ENCODE assay signal across 1 cellular context in the genomic region with DNA sequence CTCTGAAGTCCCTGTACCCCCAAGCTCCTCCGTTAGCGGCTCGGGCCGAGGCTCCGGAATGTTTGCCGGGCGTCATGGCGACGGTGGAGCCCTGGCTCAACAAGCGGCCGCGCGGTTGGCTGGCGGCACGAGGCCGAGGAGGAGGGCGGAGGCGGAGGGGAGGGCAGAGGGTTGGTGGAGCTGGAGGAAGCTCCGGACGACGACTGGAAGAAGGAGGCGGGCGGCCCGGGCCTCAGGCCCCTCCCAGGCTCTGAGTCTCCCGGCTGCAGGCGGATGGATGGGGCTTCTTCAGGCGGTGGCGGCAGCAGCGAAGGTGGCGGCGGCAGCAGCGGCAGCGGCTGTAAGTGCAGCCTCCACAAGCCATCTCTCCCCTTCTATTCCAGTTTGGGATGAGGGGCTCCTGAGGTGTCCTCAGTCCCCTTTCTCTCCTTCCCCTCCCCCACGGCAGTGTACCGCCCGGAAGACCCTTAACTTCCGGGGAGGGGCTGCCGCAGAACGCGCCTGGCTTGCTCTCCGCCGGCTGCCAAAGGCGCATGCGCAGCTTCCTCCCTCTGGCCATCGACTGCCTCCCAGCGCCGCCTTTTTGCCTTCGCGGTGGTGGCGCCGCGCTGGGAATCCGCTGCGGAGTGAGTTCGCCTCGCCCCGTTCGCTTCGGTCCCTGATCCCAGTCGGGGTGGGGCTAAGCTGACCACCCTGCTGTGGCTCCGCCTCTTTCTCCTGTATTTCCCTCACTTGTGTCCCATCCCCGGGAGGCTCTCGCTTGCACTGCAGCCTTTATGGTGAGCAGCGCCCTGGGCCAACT.
TF ChIP-seq lines count a peak whose summit lies in the region.

A gene with protein sequence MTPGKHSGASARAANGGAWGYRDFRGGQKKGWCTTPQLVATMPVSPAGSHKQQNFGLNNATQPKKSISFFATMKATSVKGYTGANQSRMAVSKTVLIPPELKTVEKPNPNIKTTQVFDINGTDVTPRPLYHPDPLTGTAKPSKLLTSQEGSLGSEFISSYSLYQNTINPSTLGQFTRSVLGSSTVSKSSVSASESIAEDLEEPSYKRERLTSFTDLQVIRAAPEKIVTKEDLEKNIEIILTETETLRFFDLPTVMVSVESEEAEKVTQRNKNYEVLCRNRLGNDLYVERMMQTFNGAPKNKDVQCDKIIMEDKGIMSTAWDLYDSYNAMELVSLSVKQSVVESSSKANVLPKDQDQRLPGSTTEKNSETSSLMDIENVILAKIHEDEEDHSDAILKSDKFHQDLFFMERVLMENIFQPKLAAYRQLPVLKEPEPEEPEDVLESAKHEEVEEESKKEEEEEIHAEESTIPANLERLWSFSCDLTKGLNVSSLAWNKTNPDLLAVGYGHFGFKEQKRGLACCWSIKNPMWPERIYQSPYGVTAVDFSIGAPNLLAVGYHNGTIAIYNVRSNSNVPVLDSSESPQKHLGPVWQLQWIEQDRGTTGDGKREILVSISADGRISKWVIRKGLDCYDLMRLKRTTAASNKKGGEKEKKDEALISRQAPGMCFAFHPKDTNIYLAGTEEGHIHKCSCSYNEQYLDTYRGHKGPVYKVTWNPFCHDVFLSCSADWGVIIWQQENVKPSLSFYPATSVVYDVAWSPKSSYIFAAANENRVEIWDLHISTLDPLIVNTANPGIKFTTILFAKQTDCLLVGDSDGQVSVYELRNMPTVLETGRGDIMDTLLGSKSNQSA (minus strand): TSS at position 101 of the 802 bp plus-strand sequence. CDS start 25 bp downstream, at position 76.
Gene MIER1, plus strand, starts transcription at position 235 of the 802 bp plus-strand sequence. Its CDS starts 39 bp downstream, at position 274.

TF ChIP-seq in HepG2, 621 proteins besides CTCF, POLR2A, EP300 and RAD21 (continued from another document and continues in another):
- TF ChIP-seq, protein P1, sequence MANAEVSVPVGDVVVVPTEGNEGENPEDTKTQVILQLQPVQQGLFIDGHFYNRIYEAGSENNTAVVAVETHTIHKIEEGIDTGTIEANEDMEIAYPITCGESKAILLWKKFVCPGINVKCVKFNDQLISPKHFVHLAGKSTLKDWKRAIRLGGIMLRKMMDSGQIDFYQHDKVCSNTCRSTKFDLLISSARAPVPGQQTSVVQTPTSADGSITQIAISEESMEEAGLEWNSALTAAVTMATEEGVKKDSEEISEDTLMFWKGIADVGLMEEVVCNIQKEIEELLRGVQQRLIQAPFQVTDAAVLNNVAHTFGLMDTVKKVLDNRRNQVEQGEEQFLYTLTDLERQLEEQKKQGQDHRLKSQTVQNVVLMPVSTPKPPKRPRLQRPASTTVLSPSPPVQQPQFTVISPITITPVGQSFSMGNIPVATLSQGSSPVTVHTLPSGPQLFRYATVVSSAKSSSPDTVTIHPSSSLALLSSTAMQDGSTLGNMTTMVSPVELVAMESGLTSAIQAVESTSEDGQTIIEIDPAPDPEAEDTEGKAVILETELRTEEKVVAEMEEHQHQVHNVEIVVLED (CRISPR knock-in tag; IDR thresholded peaks at IDR 0.05; ENCODE audit: borderline replicate concordance), result peak; percentile 65; the same call in 1 of the 2 replicates
- TF ChIP-seq AKAP8 (CRISPR knock-in tag; IDR thresholded peaks at IDR 0.05) (no peak), MBNL3 (CRISPR knock-in tag; conservative IDR thresholded peaks at IDR 0.05) (no peak), ZNF572 (CRISPR knock-in tag; IDR thresholded peaks at IDR 0.05) (peak; percentile 59; the same call in 1 of the 2 replicates), ZNF34 (CRISPR knock-in tag; IDR thresholded peaks at IDR 0.05; ENCODE audit: borderline replicate concordance) (0 out of 2 replicates have a peak, but pooled peaks have one; percentile 50), ZNF501 (CRISPR knock-in tag; IDR thresholded peaks at IDR 0.05) (peak; percentile 75), REPIN1 (CRISPR knock-in tag; IDR thresholded peaks at IDR 0.05; ENCODE audit: borderline replicate concordance, low read depth) (peak; percentile 58), ZFP62 (CRISPR knock-in tag; IDR thresholded peaks at IDR 0.05) (no peak), MTF2 (CRISPR knock-in tag; IDR thresholded peaks at IDR 0.05; ENCODE audit: borderline replicate concordance) (no peak; the same call in 1 of the 2 replicates), MATR3 (CRISPR knock-in tag; IDR thresholded peaks at IDR 0.05) (no peak), FOXM1 (CRISPR knock-in tag; IDR thresholded peaks at IDR 0.05) (no peak), BCL3 (CRISPR knock-in tag; IDR thresholded peaks at IDR 0.05) (peak; percentile 55; the same call in 1 of the 2 replicates), KMT2B (CRISPR knock-in tag; IDR thresholded peaks at IDR 0.05) (peak; percentile 79), ZNF772 (CRISPR knock-in tag; IDR thresholded peaks at IDR 0.05) (0 out of 2 replicates have a peak, but pooled peaks have one; percentile 10), ZNF543 (CRISPR knock-in tag; IDR thresholded peaks at IDR 0.05) (peak; percentile 86), PAXIP1 (CRISPR knock-in tag; conservative IDR thresholded peaks at IDR 0.05) (peak; percentile 52), FOXC1 (CRISPR knock-in tag; IDR thresholded peaks at IDR 0.05; ENCODE audit: borderline replicate concordance) (peak; percentile 38; the same call in 1 of the 2 replicates), TSC22D2 (CRISPR knock-in tag; IDR thresholded peaks at IDR 0.05; ENCODE audit: borderline replicate concordance) (peak; percentile 35; the same call in 1 of the 2 replicates), SIN3A (IDR thresholded peaks at IDR 0.05; ENCODE audit: borderline replicate concordance, low read depth, low read length) (peak; percentile 94; the same call in 1 of the 2 replicates), ERF (CRISPR knock-in tag; IDR thresholded peaks at IDR 0.05) (peak; percentile 57; the same call in 1 of the 2 replicates), ZNF710 (CRISPR knock-in tag; IDR thresholded peaks at IDR 0.05; ENCODE audit: borderline replicate concordance) (peak; percentile 28; the same call in 1 of the 2 replicates), SIN3B (IDR thresholded peaks at IDR 0.05; ENCODE audit: low read length) (0 out of 2 replicates have a peak, but pooled peaks have one; percentile 25), GABPA (IDR thresholded peaks at IDR 0.05; ENCODE audit: low read depth, low read length) (peak; percentile 71), GABPA (CRISPR knock-in tag; IDR thresholded peaks at IDR 0.05; ENCODE audit: low read depth) (peak; percentile 92), ZKSCAN8 (CRISPR knock-in tag; IDR thresholded peaks at IDR 0.05; ENCODE audit: borderline replicate concordance) (peak; percentile 11; the same call in 1 of the 2 replicates), NAIF1 (CRISPR knock-in tag; IDR thresholded peaks at IDR 0.05; ENCODE audit: borderline replicate concordance) (0 out of 2 replicates have a peak, but pooled peaks have one; percentile 68), ZNF782 (CRISPR knock-in tag; IDR thresholded peaks at IDR 0.05; ENCODE audit: borderline replicate concordance) (peak; percentile 64; the same call in 1 of the 2 replicates), ZNF251 (CRISPR knock-in tag; IDR thresholded peaks at IDR 0.05) (no peak), RXRB (CRISPR knock-in tag; IDR thresholded peaks at IDR 0.05; ENCODE audit: borderline replicate concordance) (0 out of 2 replicates have a peak, but pooled peaks have one; percentile 31), ZNF121 (CRISPR knock-in tag; IDR thresholded peaks at IDR 0.05) (no peak), ZNF274 (CRISPR knock-in tag; IDR thresholded peaks at IDR 0.05) (peak; percentile 89), ZSCAN25 (CRISPR knock-in tag; IDR thresholded peaks at IDR 0.05) (peak; percentile 33; the same call in 1 of the 2 replicates), KAT8 (CRISPR knock-in tag; IDR thresholded peaks at IDR 0.05) (peak; percentile 90), RBFOX2 (IDR thresholded peaks at IDR 0.05; ENCODE audit: low read depth, low read length) (peak; percentile 93), YY1 (IDR thresholded peaks at IDR 0.05; ENCODE audit: insufficient read depth, insufficient replicate concordance, low read depth, low read length) (peak; percentile 61), STAG1 (CRISPR knock-in tag; IDR thresholded peaks at IDR 0.05) (no peak), TBX2 (CRISPR knock-in tag; IDR thresholded peaks at IDR 0.05; ENCODE audit: borderline replicate concordance) (peak; percentile 55; the same call in 1 of the 2 replicates)
- TF ChIP-seq, protein P2, sequence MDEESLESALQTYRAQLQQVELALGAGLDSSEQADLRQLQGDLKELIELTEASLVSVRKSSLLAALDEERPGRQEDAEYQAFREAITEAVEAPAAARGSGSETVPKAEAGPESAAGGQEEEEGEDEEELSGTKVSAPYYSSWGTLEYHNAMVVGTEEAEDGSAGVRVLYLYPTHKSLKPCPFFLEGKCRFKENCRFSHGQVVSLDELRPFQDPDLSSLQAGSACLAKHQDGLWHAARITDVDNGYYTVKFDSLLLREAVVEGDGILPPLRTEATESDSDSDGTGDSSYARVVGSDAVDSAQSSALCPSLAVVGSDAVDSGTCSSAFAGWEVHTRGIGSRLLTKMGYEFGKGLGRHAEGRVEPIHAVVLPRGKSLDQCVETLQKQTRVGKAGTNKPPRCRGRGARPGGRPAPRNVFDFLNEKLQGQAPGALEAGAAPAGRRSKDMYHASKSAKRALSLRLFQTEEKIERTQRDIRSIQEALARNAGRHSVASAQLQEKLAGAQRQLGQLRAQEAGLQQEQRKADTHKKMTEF (CRISPR knock-in tag; IDR thresholded peaks at IDR 0.05), result peak; percentile 73; the same call in 1 of the 2 replicates
- TF ChIP-seq, protein P3, sequence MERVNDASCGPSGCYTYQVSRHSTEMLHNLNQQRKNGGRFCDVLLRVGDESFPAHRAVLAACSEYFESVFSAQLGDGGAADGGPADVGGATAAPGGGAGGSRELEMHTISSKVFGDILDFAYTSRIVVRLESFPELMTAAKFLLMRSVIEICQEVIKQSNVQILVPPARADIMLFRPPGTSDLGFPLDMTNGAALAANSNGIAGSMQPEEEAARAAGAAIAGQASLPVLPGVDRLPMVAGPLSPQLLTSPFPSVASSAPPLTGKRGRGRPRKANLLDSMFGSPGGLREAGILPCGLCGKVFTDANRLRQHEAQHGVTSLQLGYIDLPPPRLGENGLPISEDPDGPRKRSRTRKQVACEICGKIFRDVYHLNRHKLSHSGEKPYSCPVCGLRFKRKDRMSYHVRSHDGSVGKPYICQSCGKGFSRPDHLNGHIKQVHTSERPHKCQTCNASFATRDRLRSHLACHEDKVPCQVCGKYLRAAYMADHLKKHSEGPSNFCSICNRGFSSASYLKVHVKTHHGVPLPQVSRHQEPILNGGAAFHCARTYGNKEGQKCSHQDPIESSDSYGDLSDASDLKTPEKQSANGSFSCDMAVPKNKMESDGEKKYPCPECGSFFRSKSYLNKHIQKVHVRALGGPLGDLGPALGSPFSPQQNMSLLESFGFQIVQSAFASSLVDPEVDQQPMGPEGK (CRISPR knock-in tag; IDR thresholded peaks at IDR 0.05), result peak; percentile 59
- TF ChIP-seq, protein P4, sequence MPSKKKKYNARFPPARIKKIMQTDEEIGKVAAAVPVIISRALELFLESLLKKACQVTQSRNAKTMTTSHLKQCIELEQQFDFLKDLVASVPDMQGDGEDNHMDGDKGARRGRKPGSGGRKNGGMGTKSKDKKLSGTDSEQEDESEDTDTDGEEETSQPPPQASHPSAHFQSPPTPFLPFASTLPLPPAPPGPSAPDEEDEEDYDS (CRISPR knock-in tag; IDR thresholded peaks at IDR 0.05), result peak; percentile 80
